21 cellular contexts compared by ENCODE assay signal in the genomic region with DNA sequence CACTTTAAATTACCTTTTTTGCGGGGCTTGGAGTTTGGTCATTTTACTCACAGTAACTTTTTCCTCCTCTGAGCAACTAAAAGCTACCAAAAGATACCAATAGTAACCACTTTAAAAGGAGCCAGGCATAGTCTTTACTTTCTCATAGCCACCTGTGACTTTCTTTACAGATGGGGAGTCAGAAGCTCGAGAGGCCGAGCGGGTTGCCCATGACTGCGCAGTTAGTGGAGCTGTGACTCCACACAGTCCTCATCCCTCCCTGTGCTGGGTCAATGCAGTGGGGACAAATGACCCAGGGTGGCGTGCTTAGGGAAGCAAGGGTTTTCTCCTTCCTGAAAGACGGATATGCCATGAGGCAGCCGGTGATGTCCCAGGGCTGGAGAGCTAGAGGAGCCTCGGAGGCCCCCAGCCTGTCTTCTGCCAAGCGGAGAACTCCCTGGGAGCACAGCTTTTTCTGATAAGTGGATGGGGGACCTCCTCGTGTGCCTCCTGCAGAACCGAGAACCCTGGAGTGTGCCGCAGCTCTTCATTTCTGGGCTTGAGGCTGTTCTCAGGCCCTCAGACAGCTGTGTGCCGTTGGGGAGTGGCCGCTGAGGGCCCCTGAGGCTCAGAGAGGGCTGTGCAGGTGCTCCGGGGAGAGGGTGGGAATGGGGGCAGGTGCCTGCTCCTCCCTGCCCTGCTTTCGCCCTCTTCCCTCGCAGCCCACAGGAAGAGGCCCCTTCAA. TPM values are rescaled to one million over a fixed set of nuclear protein-coding genes. Genes with fewer than 3 reads are reported as not detected.
DNase-seq lines count a peak whose midpoint lies in the region; ATAC-seq and TF ChIP-seq lines count a peak whose summit lies in the region.
"Had no signal": no experiment of that assay in that cellular context is flagged by ENCODE, and none has a peak within 500 bp of the region (broad histone marks: within the 10 kb centered on the region; RNA-seq: fewer than 3 reads in every experiment).

No MANE protein-coding gene starts in this region.

- H3K4me3 ChIP-seq in SK-N-SH (ENCODE audit: low read depth in 2 of 2, low read length in 1 of 2), result no peak overlapping the region
- no peak overlapping the region for H3K4me3 ChIP-seq in upper lobe of left lung
- H3K4me3 ChIP-seq: HAP-1, lung, ovary, right atrium auricular region had no signal

- H3K36me3 ChIP-seq in SK-N-SH (replicated peaks in 1 of 2; ENCODE audit: control insufficient read depth in 1 of 2, insufficient read depth in 2 of 2, low read length in 1 of 2) (no peaks in the 10 kb centered on the region), upper lobe of left lung (no peaks in the 10 kb centered on the region)
- H3K36me3 ChIP-seq: HAP-1, ovary, right atrium auricular region had no signal

- H3K4me1 ChIP-seq in SK-N-SH (ENCODE audit: control insufficient read depth in 1 of 2, insufficient read depth in 2 of 2, low read depth in 1 of 2, low read length in 1 of 2) (no peaks in the 10 kb centered on the region; a peak in 1 of 4 replicates), upper lobe of left lung (peaks cover 0 to 19% (median 6%) of the 10 kb centered on the region in 4 donors)
- H3K4me1 ChIP-seq: HAP-1, right atrium auricular region had no signal

- in situ Hi-C loops in KBM-7 (cut with MboI; ENCODE audit: low pct_unique_long_range_greater_than_20kb, low sequenced_read_pairs), result no loop called here

- H2AFZ ChIP-seq in SK-N-SH (ENCODE audit: low read depth), result no peak overlapping the region

- POLR2A ChIA-PET in SK-N-SH (lab: Yijun Ruan, JAX), result interaction anchor here (0.6 kb wide), 1 partner anchor 15 kb away, joined by 3 read pairs; no protein-coding TSS in a partner anchor

- WGBS in SK-N-SH (ENCODE audit: low lambda C conversion rate), result 78% methylated on average over 14 of the region's 18 CpGs
- WGBS in upper lobe of left lung, 2 donors, result 56 to 67% methylated on average over 11 to 18 of the region's 18 CpGs

- intact Hi-C loops in left colon (cut with DNase I, micrococcal nuclease), result no loop called here

- H3K79me2 ChIP-seq in SK-N-SH (ENCODE audit: insufficient read depth), result no peaks in the 10 kb centered on the region

- no peak overlapping the region for H3K4me2 ChIP-seq in SK-N-SH

- H3K27ac ChIP-seq in SK-N-SH (ENCODE audit: low read depth in 2 of 2, low read length in 1 of 2), result no peak overlapping the region
- peak overlapping the region; percentile 25 to 82 (median 72) for H3K27ac ChIP-seq in upper lobe of left lung
- H3K27ac ChIP-seq: ovary, VCaP had no signal

- TF ChIP-seq CTCF in SK-N-SH (IDR thresholded peaks at IDR 0.05) (no peak), upper lobe of left lung (IDR thresholded peaks at IDR 0.05) (no peak)

- TF ChIP-seq EP300 in SK-N-SH (IDR thresholded peaks at IDR 0.05; ENCODE audit: borderline replicate concordance in 1 of 2, low read depth in 1 of 2, low read length in 1 of 2), result no peak
- no peak for TF ChIP-seq EP300 in upper lobe of left lung (IDR thresholded peaks at IDR 0.05)

- no peak overlapping the region for H3K9ac ChIP-seq in SK-N-SH

- H4K20me1 ChIP-seq in SK-N-SH (ENCODE audit: insufficient read depth), result no peaks in the 10 kb centered on the region

- CTCF ChIA-PET in SK-N-SH (lab: Yijun Ruan, JAX), result interaction anchor here (1.1 kb wide), 1 partner anchor 28 kb away, joined by 3 read pairs; no protein-coding TSS in a partner anchor

- H3F3A ChIP-seq in SK-N-SH (replicated peaks; ENCODE audit: insufficient read depth), result no peaks in the 10 kb centered on the region

- H3K9me3 ChIP-seq in SK-N-SH (no peaks in the 10 kb centered on the region), upper lobe of left lung (peaks cover 0 to 8% (median 4%) of the 10 kb centered on the region in 4 donors)
- H3K9me3 ChIP-seq: HAP-1, ovary had no signal

- TF ChIP-seq POLR2A in upper lobe of left lung (IDR thresholded peaks at IDR 0.05), result no peak

- peak; percentile 16; the same call in 1 of the 3 replicates for ATAC-seq in SK-N-SH treated with all-trans-retinoic acid at 6 μM for 48 hours
- ATAC-seq in left colon, result peak; percentile 86
- peak; percentile 14 to 31 for ATAC-seq in upper lobe of left lung (ENCODE audit: low FRiP score in 2 of 2)

- TF ChIP-seq RAD21 in SK-N-SH (IDR thresholded peaks at IDR 0.05; ENCODE audit: low read length), result no peak

- H3K27me3 ChIP-seq in SK-N-SH (ENCODE audit: insufficient read depth), result no peaks in the 10 kb centered on the region
- no peaks in the 10 kb centered on the region for H3K27me3 ChIP-seq in upper lobe of left lung
- H3K27me3 ChIP-seq: ovary, right atrium auricular region had no signal

- no peaks in the 10 kb centered on the region for H3K9me2 ChIP-seq in SK-N-SH

- DNase-seq in SK-N-SH (no peak), NCI-H345 treated with DMSO at 0.1 percent for 48 hours (lab: John Stamatoyannopoulos, UW; ENCODE audit: unreplicated experiment) (peak; percentile 63), left colon (peak in 1 of 2 donors; percentile 30), upper lobe of left lung (peak in 1 of 2 donors; percentile 43), MV-4-11 (lab: John Stamatoyannopoulos, UW) (no peak), NCI-H1694 treated with DMSO at 0.1 percent for 48 hours (lab: John Stamatoyannopoulos, UW) (no peak), KBM-7 (no peak)
- DNase-seq: activated T-cell treated with anti-CD3 and anti-CD28 coated beads for 4 hours; C1 segment of cervical spinal cord; NCI-H1436; NCI-H524 treated with DMSO at 0.1 percent for 48 hours; ovary; stimulated activated CD4-positive, alpha-beta T cell treated with anti-CD3 and anti-CD28 coated beads, Interleukin-12 subunit alpha, Interleukin-12 subunit beta, amount 100 ng/mL, for 4 hours had no signal

TF ChIP-seq in SK-N-SH treated with all-trans-retinoic acid at 6 μM for 48 hours, 23 proteins besides CTCF, POLR2A, EP300 and RAD21 (continues in another document):
- TF ChIP-seq OSR1 (CRISPR knock-in tag; IDR thresholded peaks at IDR 0.05) (no peak), ZNF70 (CRISPR knock-in tag; IDR thresholded peaks at IDR 0.05) (no peak), SNAI2 (CRISPR knock-in tag; IDR thresholded peaks at IDR 0.05) (no peak), ISL1 (CRISPR knock-in tag; IDR thresholded peaks at IDR 0.05) (no peak), ARNTL (CRISPR knock-in tag; IDR thresholded peaks at IDR 0.05; ENCODE audit: borderline replicate concordance, low read depth) (no peak), ZNF565 (CRISPR knock-in tag; conservative IDR thresholded peaks at IDR 0.05; ENCODE audit: low read depth) (no peak), PPARA (CRISPR knock-in tag; IDR thresholded peaks at IDR 0.05; ENCODE audit: borderline replicate concordance) (no peak), TOX (CRISPR knock-in tag; IDR thresholded peaks at IDR 0.05; ENCODE audit: borderline replicate concordance) (no peak), ZFP3 (CRISPR knock-in tag; IDR thresholded peaks at IDR 0.05) (no peak), GLIS3 (CRISPR knock-in tag; IDR thresholded peaks at IDR 0.05) (no peak)
- TF ChIP-seq, protein P1, sequence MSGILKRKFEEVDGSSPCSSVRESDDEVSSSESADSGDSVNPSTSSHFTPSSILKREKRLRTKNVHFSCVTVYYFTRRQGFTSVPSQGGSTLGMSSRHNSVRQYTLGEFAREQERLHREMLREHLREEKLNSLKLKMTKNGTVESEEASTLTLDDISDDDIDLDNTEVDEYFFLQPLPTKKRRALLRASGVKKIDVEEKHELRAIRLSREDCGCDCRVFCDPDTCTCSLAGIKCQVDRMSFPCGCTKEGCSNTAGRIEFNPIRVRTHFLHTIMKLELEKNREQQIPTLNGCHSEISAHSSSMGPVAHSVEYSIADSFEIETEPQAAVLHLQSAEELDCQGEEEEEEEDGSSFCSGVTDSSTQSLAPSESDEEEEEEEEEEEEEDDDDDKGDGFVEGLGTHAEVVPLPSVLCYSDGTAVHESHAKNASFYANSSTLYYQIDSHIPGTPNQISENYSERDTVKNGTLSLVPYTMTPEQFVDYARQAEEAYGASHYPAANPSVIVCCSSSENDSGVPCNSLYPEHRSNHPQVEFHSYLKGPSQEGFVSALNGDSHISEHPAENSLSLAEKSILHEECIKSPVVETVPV (CRISPR knock-in tag; IDR thresholded peaks at IDR 0.05), result no peak

TF ChIP-seq in SK-N-SH, 30 proteins besides CTCF, POLR2A, EP300 and RAD21:
- TF ChIP-seq FOXM1 (IDR thresholded peaks at IDR 0.05; ENCODE audit: low read depth), result no peak
- TF ChIP-seq, protein P2, sequence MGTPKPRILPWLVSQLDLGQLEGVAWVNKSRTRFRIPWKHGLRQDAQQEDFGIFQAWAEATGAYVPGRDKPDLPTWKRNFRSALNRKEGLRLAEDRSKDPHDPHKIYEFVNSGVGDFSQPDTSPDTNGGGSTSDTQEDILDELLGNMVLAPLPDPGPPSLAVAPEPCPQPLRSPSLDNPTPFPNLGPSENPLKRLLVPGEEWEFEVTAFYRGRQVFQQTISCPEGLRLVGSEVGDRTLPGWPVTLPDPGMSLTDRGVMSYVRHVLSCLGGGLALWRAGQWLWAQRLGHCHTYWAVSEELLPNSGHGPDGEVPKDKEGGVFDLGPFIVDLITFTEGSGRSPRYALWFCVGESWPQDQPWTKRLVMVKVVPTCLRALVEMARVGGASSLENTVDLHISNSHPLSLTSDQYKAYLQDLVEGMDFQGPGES (IDR thresholded peaks at IDR 0.05; ENCODE audit: low read depth, low read length), result no peak
- no peak for TF ChIP-seq GATA2 (CRISPR knock-in tag; IDR thresholded peaks at IDR 0.05)
- no peak for TF ChIP-seq SMC3 (IDR thresholded peaks at IDR 0.05; ENCODE audit: low read depth, low read length)
- TF ChIP-seq FOXJ3 (CRISPR knock-in tag; IDR thresholded peaks at IDR 0.05), result no peak
- no peak for TF ChIP-seq POLR2AphosphoS5 (IDR thresholded peaks at IDR 0.05; ENCODE audit: low read depth, low read length)
- TF ChIP-seq MXI1 (IDR thresholded peaks at IDR 0.05; ENCODE audit: low read depth, low read length), result no peak
- TF ChIP-seq RCOR1 (IDR thresholded peaks at IDR 0.05; ENCODE audit: low read length), result no peak
- no peak for TF ChIP-seq SIN3A (IDR thresholded peaks at IDR 0.05; ENCODE audit: borderline replicate concordance, low read depth, low read length)
- no peak for TF ChIP-seq JUND (IDR thresholded peaks at IDR 0.05)
- no peak for TF ChIP-seq GABPA (IDR thresholded peaks at IDR 0.05; ENCODE audit: low read depth)
- no peak for TF ChIP-seq TAF1 (IDR thresholded peaks at IDR 0.05; ENCODE audit: borderline replicate concordance, low read depth, low read length)

RNA-seq across cellular contexts. Expression of a gene that starts 11.7 kb away (rescaled TPM):
- not detected in 2 replicates for polyA plus RNA-seq in SK-N-SH (2012; rRNA removed)
- polyA plus RNA-seq in SK-N-SH (2012; cell fraction: cytosol; rRNA removed), result not detected in 2 replicates
- polyA plus RNA-seq in SK-N-SH (2012; cell fraction: nucleus; rRNA removed), result 0.02 TPM in 1 of 2 replicates, not detected in the other
- under 1 TPM in 1 of 2 donors, not detected in 1; 0.27 TPM for total RNA-seq in left colon
- under 1 TPM in 2 of 6 donors, not detected in 4; 0.03 to 0.20 TPM for total RNA-seq in upper lobe of left lung
- total RNA-seq: cardiac septum, HT1080, right atrium auricular region, urinary bladder had no signal
- polyA plus RNA-seq: ovary, urinary bladder had no signal

RNA-seq across cellular contexts. Expression of a gene that starts 51.0 kb away (rescaled TPM):
- 18.4 and 18.9 TPM in 2 replicates for polyA plus RNA-seq in SK-N-SH (2012; rRNA removed)
- polyA plus RNA-seq in SK-N-SH (2012; cell fraction: cytosol; rRNA removed), result 20.8 and 22.9 TPM in 2 replicates
- polyA plus RNA-seq in SK-N-SH (2012; cell fraction: nucleus; rRNA removed), result 8.8 and 15.5 TPM in 2 replicates
- total RNA-seq in left colon, result 10 to 100 TPM in 1 of 2 donors, 1 to 10 TPM in 1; 7.8 to 14.9 TPM
- 10 to 100 TPM in 1 of 6 donors, 1 to 10 TPM in 5; 4.2 to 10.5 (median 7.6) TPM for total RNA-seq in upper lobe of left lung

Comparison
In these comparisons a context has a peak if more than half of its experiments do, and no peak if none do; other contexts are left out.
1. ATAC-seq: peak in every context shown above with its lines; median percentile 86 in left colon; 22 in upper lobe of left lung; 16 in SK-N-SH treated with all-trans-retinoic acid at 6 μM for 48 hours.
2. H3K27ac ChIP-seq: peak in upper lobe of left lung (4 of 4); none in SK-N-SH (0 of 2).